ENCODE assay signal across 21 cellular contexts in the genomic region with DNA sequence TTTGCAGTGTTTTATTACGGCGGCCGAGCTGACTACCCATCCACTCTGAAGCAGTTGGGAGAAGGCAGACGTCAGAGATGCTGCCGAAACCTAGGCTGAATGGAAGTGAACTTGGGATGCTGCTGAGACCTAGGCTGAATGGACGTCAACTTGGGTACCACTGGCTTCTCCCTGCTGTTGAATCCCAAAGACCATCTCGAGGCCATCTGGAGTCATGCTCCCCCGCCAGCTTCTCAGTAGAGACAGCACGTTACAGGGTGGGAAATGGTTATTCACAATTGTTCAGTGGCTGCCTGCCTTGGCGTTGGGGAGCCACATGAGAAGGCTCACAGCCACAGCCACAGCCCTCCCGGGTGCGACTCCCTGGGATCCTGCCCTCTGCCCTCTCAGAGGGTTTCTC. TPM values are rescaled to one million over a fixed set of nuclear protein-coding genes. Genes with fewer than 3 reads are reported as not detected.
DNase-seq lines count a peak whose midpoint lies in the region; ATAC-seq and TF ChIP-seq lines count a peak whose summit lies in the region.
"Had no signal": no experiment of that assay in that cellular context is flagged by ENCODE, and none has a peak within 500 bp of the region (broad histone marks: within the 10 kb centered on the region; RNA-seq: fewer than 3 reads in every experiment).

No MANE protein-coding gene starts in this region.

- H3K4me2 ChIP-seq in OCI-LY7 (ENCODE audit: low read length): peak overlapping the region; percentile 67

- TF ChIP-seq CTCF in OCI-LY7 (conservative IDR thresholded peaks at IDR 0.05; ENCODE audit: low read length): no peak
- TF ChIP-seq CTCF in spleen (IDR thresholded peaks at IDR 0.05 in 8 of 11, conservative IDR thresholded peaks at IDR 0.05 in 3 of 11): no peak

- H3K9me3 ChIP-seq in OCI-LY7 (ENCODE audit: low read length): peaks cover 4% of the 10 kb centered on the region; the same call in 1 of the 2 replicates
- H3K9me3 ChIP-seq in spleen: peaks cover 0 to 7% (median 0%) of the 10 kb centered on the region in 8 donors
- H3K9me3 ChIP-seq: right lobe of liver had no signal

- no peak for ATAC-seq in activated naive CD4-positive, alpha-beta T cell treated with anti-CD3 and anti-CD28 coated beads, Interleukin-2, amount 50 U/mL, for 72 hours
- no peak for ATAC-seq in central memory CD8-positive, alpha-beta T cell (replicated peaks; ENCODE audit: extremely low read depth, poor library complexity, severe bottlenecking)
- ATAC-seq: left cardiac atrium, right lobe of liver, WTC11 had no signal

- no peak overlapping the region for H3K4me3 Mint-ChIP-seq in central memory CD8-positive, alpha-beta T cell
- H3K4me3 Mint-ChIP-seq: brain, H9, WTC11 had no signal

- H3K36me3 Mint-ChIP-seq in activated naive CD4-positive, alpha-beta T cell treated with anti-CD3 and anti-CD28 coated beads, Interleukin-2, amount 50 U/mL, for 72 hours: peaks cover 12% of the 10 kb centered on the region in 2 donors
- H3K36me3 Mint-ChIP-seq in central memory CD8-positive, alpha-beta T cell (ENCODE audit: insufficient read depth): peaks cover 74% of the 10 kb centered on the region
- H3K36me3 Mint-ChIP-seq: brain had no signal

- H3K27ac Mint-ChIP-seq in activated naive CD4-positive, alpha-beta T cell treated with anti-CD3 and anti-CD28 coated beads, Interleukin-2, amount 50 U/mL, for 72 hours: peak overlapping the region; percentile 33 to 73
- H3K27ac Mint-ChIP-seq in central memory CD8-positive, alpha-beta T cell (ENCODE audit: low read depth): peak overlapping the region; percentile 93
- H3K27ac Mint-ChIP-seq: WTC11 had no signal

- peaks cover 6 to 7% of the 10 kb centered on the region in 2 donors for H3K9me3 Mint-ChIP-seq in activated naive CD4-positive, alpha-beta T cell treated with anti-CD3 and anti-CD28 coated beads, Interleukin-2, amount 50 U/mL, for 72 hours
- H3K9me3 Mint-ChIP-seq in central memory CD8-positive, alpha-beta T cell: peaks cover 11% of the 10 kb centered on the region

- BruUV-seq in OCI-LY7 (replicated peaks; lab: Mats Ljungman, UMichigan): no TSS peak

- CTCF ChIA-PET in OCI-LY7 (lab: Charles Lee; ENCODE audit: unreplicated experiment): no interaction called here

- peaks cover 72% of the 10 kb centered on the region for H3K4me1 ChIP-seq in OCI-LY7 (ENCODE audit: insufficient read depth, low read length, poor library complexity, severe bottlenecking)
- H3K4me1 ChIP-seq in spleen: peaks cover 11 to 62% (median 26%) of the 10 kb centered on the region in 6 donors
- H3K4me1 ChIP-seq: right lobe of liver had no signal

- peak overlapping the region; percentile 73 for H3K4me3 ChIP-seq in OCI-LY7 (ENCODE audit: low read depth, low read length, poor library complexity, severe bottlenecking)
- H3K4me3 ChIP-seq in spleen: no peak overlapping the region
- H3K4me3 ChIP-seq: right lobe of liver had no signal

- intact Hi-C loops in OCI-LY7 (cut with micrococcal nuclease; ENCODE audit: unreplicated experiment): no loop called here
- intact Hi-C loops in spleen (cut with DNase I; ENCODE audit: low total_unique reads): no loop called here

- POLR2A ChIA-PET in OCI-LY7 (lab: Charles Lee): no interaction called here

- H3K36me3 ChIP-seq in OCI-LY7 (ENCODE audit: insufficient read depth, low read length) (peaks cover 65% of the 10 kb centered on the region), spleen (peaks cover 0 to 22% (median 0%) of the 10 kb centered on the region in 6 donors)
- H3K36me3 ChIP-seq: right lobe of liver had no signal

- no peaks in the 10 kb centered on the region for H3K9me2 ChIP-seq in OCI-LY7 (ENCODE audit: insufficient read depth, low read length)

- H3K27me3 ChIP-seq in spleen (replicated peaks in 1 of 7): no peaks in the 10 kb centered on the region
- H3K27me3 ChIP-seq: right lobe of liver had no signal

- WGBS in spleen, 5 donors: 80 to 86% (median 82%) methylated on average over 9 to 12 of the region's 12 CpGs

- no peak for TF ChIP-seq POLR2A in spleen (IDR thresholded peaks at IDR 0.05)

- peaks cover 66% of the 10 kb centered on the region; the same call in 1 of the 2 replicates for H3K79me2 ChIP-seq in OCI-LY7 (ENCODE audit: insufficient read depth, low read depth, low read length)

- H3K27me3 Mint-ChIP-seq in central memory CD8-positive, alpha-beta T cell: no peaks in the 10 kb centered on the region

- H3K4me1 Mint-ChIP-seq in central memory CD8-positive, alpha-beta T cell: peaks cover 63% of the 10 kb centered on the region

- no peak for DNase-seq in activated naive CD4-positive, alpha-beta T cell treated with anti-CD3 and anti-CD28 coated beads, Interleukin-2, amount 50 U/mL, for 72 hours (ENCODE audit: low spot score in 2 of 2)
- DNase-seq in activated naive CD4-positive, alpha-beta T cell treated with Interleukin-2 at 50 U/mL for 16 hours: no peak
- peak; percentile 46 for DNase-seq in OCI-LY7 (ENCODE audit: low spot score)
- no peak for DNase-seq in central memory CD8-positive, alpha-beta T cell (ENCODE audit: low spot score in 2 of 2)
- peak; percentile 61 for DNase-seq in spleen
- DNase-seq in DMS114 treated with DMSO at 0.1 percent for 48 hours (lab: John Stamatoyannopoulos, UW; ENCODE audit: unreplicated experiment): no peak
- no peak for DNase-seq in NCI-H446 treated with DMSO at 0.1 percent for 48 hours (lab: John Stamatoyannopoulos, UW)
- DNase-seq in effector CD8-positive, alpha-beta T cell (lab: John Stamatoyannopoulos, UW): no peak
- DNase-seq: ACHN; activated naive CD4-positive, alpha-beta T cell treated with anti-CD3 and anti-CD28 coated beads, Interleukin-2, amount 50 U/mL, for 16 hours; cortex of kidney; H9; left cardiac atrium; NCI-H2029 treated with DMSO at 0.1 percent for 48 hours; NCI-H524; SIG-M5 had no signal

- H3K27ac ChIP-seq in OCI-LY7 (ENCODE audit: low read depth, low read length, poor library complexity, severe bottlenecking) (peak overlapping the region; percentile 88), spleen (peak overlapping the region in 1 of 8 donors; percentile 3)
- H3K27ac ChIP-seq: right lobe of liver had no signal

- no peaks in the 10 kb centered on the region for H4K20me1 ChIP-seq in OCI-LY7 (ENCODE audit: insufficient read depth, low read length)

- no peak overlapping the region; the same call in 1 of the 2 replicates for H2AFZ ChIP-seq in OCI-LY7 (ENCODE audit: low read length)

RNA-seq across cellular contexts. Expression of a gene that starts 40.9 kb away (rescaled TPM):
- total RNA-seq in activated naive CD4-positive, alpha-beta T cell treated with anti-CD3 and anti-CD28 coated beads, Interleukin-2, amount 50 U/mL, for 72 hours: 10 to 100 TPM; 18.9 TPM
- total RNA-seq in OCI-LY7 (2014; rRNA removed; shearing (Covaris generic)): 88.3 and 110 TPM in 2 replicates
- total RNA-seq in OCI-LY7 (2022) (122 and 149 TPM in 2 replicates), spleen (10 to 100 TPM; 19.5 to 32.2 (median 30.0) TPM)
- polyA plus RNA-seq in spleen: 10 to 100 TPM in 1 of 3 donors, 1 to 10 TPM in 2; 8.1 to 15.5 (median 8.5) TPM
- total RNA-seq: fibroblast of villous mesenchyme, H9, osteoblast had no signal

RNA-seq across cellular contexts. Expression of a gene that starts 43.4 kb away (rescaled TPM):
- 10 to 100 TPM; 54.9 to 58.0 TPM for total RNA-seq in activated naive CD4-positive, alpha-beta T cell treated with anti-CD3 and anti-CD28 coated beads, Interleukin-2, amount 50 U/mL, for 72 hours
- 17.2 and 17.6 TPM in 2 replicates for total RNA-seq in OCI-LY7 (2014; rRNA removed; shearing (Covaris generic))
- total RNA-seq in OCI-LY7 (2022) (32.8 and 37.0 TPM in 2 replicates), spleen (10 to 100 TPM; 21.3 to 35.5 (median 27.9) TPM)
- polyA plus RNA-seq in spleen: 10 to 100 TPM; 25.0 to 28.8 (median 26.6) TPM

Comparison
In these comparisons a context has a peak if more than half of its experiments do, and no peak if none do; other contexts are left out.
1. DNase-seq: peak in OCI-LY7 (single experiment) and spleen (single experiment); none in activated naive CD4-positive, alpha-beta T cell treated with anti-CD3 and anti-CD28 coated beads, Interleukin-2, amount 50 U/mL, for 72 hours (0 of 2), activated naive CD4-positive, alpha-beta T cell treated with Interleukin-2 at 50 U/mL for 16 hours (single experiment), central memory CD8-positive, alpha-beta T cell (0 of 2), DMS114 treated with DMSO at 0.1 percent for 48 hours (single experiment), NCI-H446 treated with DMSO at 0.1 percent for 48 hours (single experiment) and effector CD8-positive, alpha-beta T cell (single experiment).